ENCODE assay signal across 18 cellular contexts in genomic region chr3:50734985-50735384, GRCh38.
"Had no signal": no experiment of that assay in that cellular context is flagged by ENCODE, and none has a peak within 500 bp of the region (broad histone marks: within the 10 kb centered on the region; RNA-seq: fewer than 3 reads in every experiment).

No MANE protein-coding gene starts in this region.

- H3K27ac ChIP-seq: neural progenitor cell, neutrophil, ovary, pancreas, parathyroid adenoma, prostate gland, psoas muscle, right atrium auricular region, right lobe of liver, sigmoid colon, skin epidermis, spleen had no signal

- H3K4me1 ChIP-seq: pancreas, parathyroid adenoma, prostate gland, psoas muscle, right atrium auricular region, right lobe of liver, sigmoid colon, spleen had no signal

- ATAC-seq: naive thymus-derived CD8-positive, alpha-beta T cell; natural killer cell; natural killer cell treated with Interleukin-12 subunit alpha and Interleukin-12 subunit beta and Interleukin-15 and Interleukin-18, amount 100 ng/mL, for 72 hours; pancreas; psoas muscle; right cardiac atrium; right lobe of liver; sciatic nerve had no signal

- H3K4me3 ChIP-seq: neural progenitor cell, ovary, pancreas, prostate gland, psoas muscle, right atrium auricular region, right lobe of liver, sigmoid colon, skin epidermis, smooth muscle cell, spleen had no signal

- H3K9me3 ChIP-seq: neutrophil, ovary, pancreas, prostate gland, right lobe of liver had no signal

- H3K36me3 ChIP-seq: neural progenitor cell, neutrophil, ovary, pancreas, prostate gland, right atrium auricular region, right lobe of liver, sigmoid colon, spleen had no signal
